Comparison of ENCODE assay signal across 8 cellular contexts in genomic region chr6:117840541-117840983, GRCh38.
A peak's percentile ranks its signal among the peaks of the same experiment; 100 is the strongest.
DNase-seq lines count a peak whose midpoint lies in the region; ATAC-seq and TF ChIP-seq lines count a peak whose summit lies in the region.

No MANE protein-coding gene starts in this region.

- TF ChIP-seq CTCF in BE2C (IDR thresholded peaks at IDR 0.05; ENCODE audit: low read depth, low read length) = peak; percentile 57
- peak; percentile 53 for TF ChIP-seq CTCF in epithelial cell of proximal tubule (conservative IDR thresholded peaks at IDR 0.05; ENCODE audit: low read depth, low read length)

- no peaks in the 10 kb centered on the region for H3K27me3 ChIP-seq in BE2C

- CTCF ChIA-PET in HEK293T (lab: Yijun Ruan, JAX) = interaction anchor here (0.7 to 1.7 kb wide), 8 partner anchors 9 to 943 kb away, joined by 3 to 7 read pairs (median 3); partner anchors contain the start of gene SLC35F1

- H3K9me3 ChIP-seq in BE2C = no peaks in the 10 kb centered on the region

- ATAC-seq in GM21717 (IDR thresholded peaks at IDR 0.05; ENCODE audit: unreplicated experiment) (no peak), HG03097 (IDR thresholded peaks at IDR 0.05; ENCODE audit: low FRiP score, unreplicated experiment) (no peak)

- H3K4me3 ChIP-seq in BE2C (ENCODE audit: low read depth, low read length) (no peak overlapping the region), epithelial cell of proximal tubule (ENCODE audit: low read depth, low read length) (no peak overlapping the region)

- H3K4me1 ChIP-seq in BE2C = no peaks in the 10 kb centered on the region

- POLR2A ChIA-PET in HEK293T (lab: Yijun Ruan, JAX) = interaction anchor here (0.9 kb wide), 1 partner anchor 9 kb away, joined by 3 read pairs; no protein-coding TSS in a partner anchor

- no peaks in the 10 kb centered on the region for H3K36me3 ChIP-seq in BE2C

- peak; percentile 46 for DNase-seq in BE2C
- peak; percentile 45 for DNase-seq in HEK293T (ENCODE audit: extremely low spot score)
- peak; percentile 48 for DNase-seq in NOMO-1 treated with DMSO at 0.1 percent for 48 hours (lab: John Stamatoyannopoulos, UW; ENCODE audit: unreplicated experiment)
- DNase-seq in epithelial cell of proximal tubule (ENCODE audit: low read depth) = peak; percentile 25
- DNase-seq in stimulated activated CD4-positive, alpha-beta T cell treated with anti-CD3 and anti-CD28 coated beads, Interleukin-2, amount 100 ng/mL, for 48 hours = no peak
- DNase-seq in stimulated activated CD4-positive, alpha-beta T cell treated with anti-CD3 and anti-CD28 coated beads, Interleukin-12 subunit alpha, Interleukin-12 subunit beta, amount 100 ng/mL, for 4 hours = no peak

TF ChIP-seq in HEK293T, 16 proteins besides CTCF, POLR2A, EP300 and RAD21:
- no peak for TF ChIP-seq FOXA1 (IDR thresholded peaks at IDR 0.05)
- 0 out of 2 replicates have a peak, but pooled peaks have one; percentile 49 for TF ChIP-seq ZNF384 (IDR thresholded peaks at IDR 0.05)
- no peak for TF ChIP-seq ARNT (IDR thresholded peaks at IDR 0.05)
- no peak for TF ChIP-seq LEF1 (IDR thresholded peaks at IDR 0.05; ENCODE audit: borderline replicate concordance)
- peak; percentile 13; the same call in 1 of the 2 replicates for TF ChIP-seq PKNOX1 (IDR thresholded peaks at IDR 0.05)
- no peak for TF ChIP-seq TARDBP (IDR thresholded peaks at IDR 0.05)
- TF ChIP-seq NFRKB (IDR thresholded peaks at IDR 0.05) = no peak

Comparison
In these comparisons a context has a peak if more than half of its experiments do, and no peak if none do; other contexts are left out.
1. DNase-seq: peak in BE2C (single experiment), HEK293T (single experiment), NOMO-1 treated with DMSO at 0.1 percent for 48 hours (single experiment) and epithelial cell of proximal tubule (single experiment); none in stimulated activated CD4-positive, alpha-beta T cell treated with anti-CD3 and anti-CD28 coated beads, Interleukin-2, amount 100 ng/mL, for 48 hours (0 of 2) and stimulated activated CD4-positive, alpha-beta T cell treated with anti-CD3 and anti-CD28 coated beads, Interleukin-12 subunit alpha, Interleukin-12 subunit beta, amount 100 ng/mL, for 4 hours (single experiment).